20 cellular contexts compared by ENCODE assay signal in genomic region chr7:117717341-117717740, GRCh38.
"Had no signal": no experiment of that assay in that cellular context is flagged by ENCODE, and none has a peak within 500 bp of the region (broad histone marks: within the 10 kb centered on the region; RNA-seq: fewer than 3 reads in every experiment).

No MANE protein-coding gene starts in this region.

- H3K9me3 Mint-ChIP-seq: mesothelial cell of epicardium; natural killer cell; stimulated activated effector memory CD8-positive, alpha-beta T cell treated with anti-CD3 and anti-CD28 coated beads, Interleukin-12 subunit alpha, Interleukin-12 subunit beta, amount 100 ng/mL, for 72 hours had no signal

- H3K27ac ChIP-seq: epithelial cell of prostate, esophagus muscularis mucosa, foreskin keratinocyte, suprapubic skin, thyroid gland, upper lobe of left lung, uterus had no signal

- H3K9me3 ChIP-seq: esophagus muscularis mucosa, pancreas, suprapubic skin, thyroid gland, upper lobe of left lung, uterus had no signal

- H3K4me1 Mint-ChIP-seq: natural killer cell; stimulated activated effector memory CD8-positive, alpha-beta T cell treated with anti-CD3 and anti-CD28 coated beads, Interleukin-12 subunit alpha, Interleukin-12 subunit beta, amount 100 ng/mL, for 72 hours had no signal

- H3K27me3 ChIP-seq: esophagus muscularis mucosa, foreskin keratinocyte, pancreas, suprapubic skin, thyroid gland, upper lobe of left lung, uterus had no signal

- H3K4me3 Mint-ChIP-seq: effector memory CD8-positive, alpha-beta T cell; mesothelial cell of epicardium; natural killer cell; stimulated activated effector memory CD8-positive, alpha-beta T cell treated with anti-CD3 and anti-CD28 coated beads, Interleukin-12 subunit alpha, Interleukin-12 subunit beta, amount 100 ng/mL, for 72 hours had no signal

- FAIRE-seq: pancreas had no signal

- ATAC-seq: effector memory CD8-positive, alpha-beta T cell; foreskin keratinocyte; natural killer cell; stimulated activated naive CD8-positive, alpha-beta T cell treated with anti-CD3 and anti-CD28 coated beads, Interleukin-15, Interleukin-2, amounts not matched to agents 100 U/mL and 50 U/mL, for 24 hours had no signal

- H3K36me3 ChIP-seq: pancreas, suprapubic skin, upper lobe of left lung, uterus had no signal

- H3K36me3 Mint-ChIP-seq: natural killer cell; stimulated activated effector memory CD8-positive, alpha-beta T cell treated with anti-CD3 and anti-CD28 coated beads, Interleukin-12 subunit alpha, Interleukin-12 subunit beta, amount 100 ng/mL, for 72 hours had no signal

- H3K4me1 ChIP-seq: esophagus muscularis mucosa, foreskin keratinocyte, suprapubic skin, thyroid gland, upper lobe of left lung, uterus had no signal

- H3K4me3 ChIP-seq: esophagus muscularis mucosa, pancreas, suprapubic skin, thyroid gland, upper lobe of left lung, uterus had no signal

- H3K27ac Mint-ChIP-seq: effector memory CD8-positive, alpha-beta T cell; natural killer cell; stimulated activated effector memory CD8-positive, alpha-beta T cell treated with anti-CD3 and anti-CD28 coated beads, Interleukin-12 subunit alpha, Interleukin-12 subunit beta, amount 100 ng/mL, for 72 hours had no signal

- DNase-seq: effector memory CD8-positive, alpha-beta T cell; head of caudate nucleus; hypothalamus; mammary epithelial cell; natural killer cell; occipital lobe; stimulated activated CD4-positive, alpha-beta T cell treated with anti-CD3 and anti-CD28 coated beads, Interleukin-4, amount 100 ng/mL, for 1 hour; stimulated activated CD8-positive, alpha-beta memory T cell treated with anti-CD3 and anti-CD28 coated beads, Interleukin-4, amount 100 ng/mL, for 48 hours; stimulated activated naive CD8-positive, alpha-beta T cell treated with anti-CD3 and anti-CD28 coated beads, Interleukin-15, Interleukin-2, amounts not matched to agents 100 U/mL and 50 U/mL, for 24 hours; thyroid gland; upper lobe of left lung; uterus had no signal

- H3K27me3 Mint-ChIP-seq: progenitor cell of endocrine pancreas had no signal
